ENCODE assay signal across 3 cellular contexts in the genomic region with DNA sequence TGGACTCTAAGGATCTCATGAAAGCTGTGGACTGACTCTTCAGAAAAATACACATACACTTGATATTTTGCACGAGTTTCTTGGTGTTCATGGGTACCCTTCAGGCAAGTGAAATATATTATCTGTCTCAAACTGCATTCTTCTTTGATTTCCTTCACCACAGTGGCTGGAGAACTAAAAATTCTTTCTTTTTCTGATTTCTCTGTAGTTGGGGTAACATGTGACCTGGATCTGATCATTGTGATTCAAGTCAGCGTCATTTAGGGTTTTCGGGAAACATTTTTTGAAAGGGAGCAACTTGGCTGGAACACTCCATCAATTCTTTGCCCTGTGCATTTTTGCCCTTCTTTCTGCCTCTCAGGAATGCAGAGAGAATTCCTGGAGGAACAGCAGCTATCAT.
"Had no signal": no experiment of that assay in that cellular context is flagged by ENCODE, and none has a peak within 500 bp of the region (broad histone marks: within the 10 kb centered on the region; RNA-seq: fewer than 3 reads in every experiment).

No MANE protein-coding gene starts in this region.

- DNase-seq: GDM1, GF-D8 had no signal

- ATAC-seq: GM12878 had no signal

- H3K4me3 ChIP-seq: GM12878 had no signal
